Comparison of ENCODE assay signal across 8 cellular contexts in genomic region chr9:136409557-136410455, GRCh38. TPM values are rescaled to one million over a fixed set of nuclear protein-coding genes. Genes with fewer than 3 reads are reported as not detected.
A peak's percentile ranks its signal among the peaks of the same experiment; 100 is the strongest.
DNase-seq lines count a peak whose midpoint lies in the region; ATAC-seq and TF ChIP-seq lines count a peak whose summit lies in the region.

No MANE protein-coding gene starts in this region.

- ATAC-seq in GM18858 (IDR thresholded peaks at IDR 0.05; ENCODE audit: unreplicated experiment) (peak; percentile 2), HG03097 (IDR thresholded peaks at IDR 0.05; ENCODE audit: low FRiP score, unreplicated experiment) (peak; percentile 7)

- peaks cover 18 to 32% (median 19%) of the 10 kb centered on the region in 3 donors for H3K4me1 ChIP-seq in skeletal muscle tissue (ENCODE audit: control insufficient read depth in 3 of 3, insufficient read depth in 3 of 3, low read length in 3 of 3)

- H3K4me3 ChIP-seq in iPS-18c (ENCODE audit: insufficient read depth, low read depth, low read length) (peak overlapping the region; percentile 84), skeletal muscle tissue (ENCODE audit: low read length in 3 of 3) (peak overlapping the region; percentile 78 to 82 (median 81))

- CTCF ChIA-PET in RWPE1 (lab: Yijun Ruan, JAX) = interaction anchor here (0.7 to 2.2 kb wide), 8 partner anchors 10 to 619 kb away, joined by 3 to 18 read pairs (median 3); partner anchors contain the start of gene SNAPC4

- H3K27ac ChIP-seq in RWPE1 (peak overlapping the region; percentile 78), skeletal muscle tissue (ENCODE audit: low read depth, low read length) (peak overlapping the region; percentile 66)

- H3K9me3 ChIP-seq in iPS-18c (ENCODE audit: control insufficient read depth, insufficient read depth, low read length) (peaks cover 2% of the 10 kb centered on the region), skeletal muscle tissue (ENCODE audit: control insufficient read depth in 3 of 3, low read length in 3 of 3) (no peaks in the 10 kb centered on the region)

- H3K9ac ChIP-seq in skeletal muscle tissue (ENCODE audit: low read depth in 1 of 3, low read length in 3 of 3) = peak overlapping the region; percentile 76 to 88 (median 83)

- peaks cover 44 to 53% (median 45%) of the 10 kb centered on the region in 3 donors for H3K36me3 ChIP-seq in skeletal muscle tissue (ENCODE audit: control insufficient read depth in 3 of 3, insufficient read depth in 3 of 3, low read length in 3 of 3)

- DNase-seq in AG08396 (ENCODE audit: low spot score) (peak; percentile 81), RWPE1 (ENCODE audit: low spot score) (peak; percentile 72), astrocyte of the hippocampus (ENCODE audit: low read depth, low spot score) (peak; percentile 62), DMS114 treated with DMSO at 0.1 percent for 48 hours (lab: John Stamatoyannopoulos, UW; ENCODE audit: unreplicated experiment) (no peak)

- TF ChIP-seq CTCF in RWPE1 (conservative IDR thresholded peaks at IDR 0.05; ENCODE audit: low read depth) = no peak

- POLR2A ChIA-PET in RWPE1 (lab: Yijun Ruan, JAX; ENCODE audit: low non-redundant PET) = interaction anchor here (0.8 to 1.3 kb wide), 2 partner anchors 9 to 17 kb away, joined by 3 to 4 read pairs; no protein-coding TSS in a partner anchor

- no peaks in the 10 kb centered on the region for H3K27me3 ChIP-seq in skeletal muscle tissue (ENCODE audit: control insufficient read depth in 3 of 3, insufficient read depth in 3 of 3, low read length in 3 of 3)

RNA-seq across cellular contexts. Expression of gene ENTR1, which starts 0.6 kb away (rescaled TPM):
- total RNA-seq in skeletal muscle tissue = 7.8 TPM

RNA-seq across cellular contexts. Expression of gene PMPCA, which starts 0.7 kb away (rescaled TPM):
- 30.3 TPM for total RNA-seq in skeletal muscle tissue

RNA-seq across cellular contexts. Expression of gene SNAPC4, which starts 9.8 kb away (rescaled TPM):
- total RNA-seq in skeletal muscle tissue = 4.7 TPM

RNA-seq across cellular contexts. Expression of gene INPP5E, which starts 29.8 kb away (rescaled TPM):
- 4.7 TPM for total RNA-seq in skeletal muscle tissue

RNA-seq across cellular contexts. Expression of gene CARD9, which starts 36.3 kb away (rescaled TPM):
- total RNA-seq in skeletal muscle tissue = 1.0 TPM
